27 cellular contexts compared by ENCODE assay signal in genomic region chr4:127730142-127730913, GRCh38. TPM values are rescaled to one million over a fixed set of nuclear protein-coding genes. Genes with fewer than 3 reads are reported as not detected.
A peak's percentile ranks its signal among the peaks of the same experiment; 100 is the strongest.
DNase-seq lines count a peak whose midpoint lies in the region; ATAC-seq, FAIRE-seq and TF ChIP-seq lines count a peak whose summit lies in the region.
"Had no signal": no experiment of that assay in that cellular context is flagged by ENCODE, and none has a peak within 500 bp of the region (broad histone marks: within the 10 kb centered on the region; RNA-seq: fewer than 3 reads in every experiment).

Gene SLC25A31 (plus strand): TSS chr4:127730400. CDS start chr4:127730546, 146 bp downstream.

- intact Hi-C loops in kidney (cut with DNase I) (loop anchor here (5.0 kb wide), 1 partner anchor 123 kb away; no protein-coding TSS in a partner anchor), spleen (cut with DNase I; ENCODE audit: low total_unique reads) (loop anchor here (5.0 kb wide), 1 partner anchor 123 kb away; no protein-coding TSS in a partner anchor)

- H3K27ac Mint-ChIP-seq in type B pancreatic cell: no peak within 1 kb of the TSS
- H3K27ac Mint-ChIP-seq in nephron progenitor cell: no peak within 1 kb of the TSS
- H3K27ac Mint-ChIP-seq: IgD-negative memory B cell had no signal

- H3K27me3 ChIP-seq in RWPE2 (ENCODE audit: insufficient read depth, poor library complexity, severe bottlenecking): no peaks in the 10 kb centered on the region
- H3K27me3 ChIP-seq in spleen (replicated peaks in 1 of 7): no peaks in the 10 kb centered on the region
- H3K27me3 ChIP-seq: SJSA1 had no signal

- H3K9me3 ChIP-seq in RWPE2 (ENCODE audit: severe bottlenecking) (no peaks in the 10 kb centered on the region), kidney (ENCODE audit: control insufficient read depth in 1 of 2, low read length in 2 of 2) (no peaks in the 10 kb centered on the region), spleen (no peaks in the 10 kb centered on the region)
- H3K9me3 ChIP-seq: SJSA1 had no signal

- 94 to 97% (median 95%) methylated on average over 64 of the region's 64 CpGs for WGBS in spleen, 5 donors

- H3K9ac ChIP-seq in kidney (ENCODE audit: low read length in 2 of 2): no peak within 1 kb of the TSS

- H3K4me3 Mint-ChIP-seq in type B pancreatic cell: no peak within 1 kb of the TSS
- H3K4me3 Mint-ChIP-seq in nephron progenitor cell: no peak within 1 kb of the TSS
- H3K4me3 Mint-ChIP-seq: IgD-negative memory B cell had no signal

- H3K9me3 Mint-ChIP-seq in type B pancreatic cell (no peaks in the 10 kb centered on the region), nephron progenitor cell (no peaks in the 10 kb centered on the region)
- H3K9me3 Mint-ChIP-seq: IgD-negative memory B cell had no signal

- DNase-seq in D341Med (ENCODE audit: low spot score) (peak; percentile 33), RWPE2 (ENCODE audit: low spot score) (peak; percentile 55), kidney (peak; percentile 53), spleen (peak; percentile 74), type B pancreatic cell (ENCODE audit: extremely low spot score, unreplicated experiment) (no peak), nephron progenitor cell (no peak)
- DNase-seq: Calu3; DMS153; DND-41; NCI-H1092; NCI-H1417 treated with DMSO at 0.1 percent for 48 hours; NCI-H1694 treated with DMSO at 0.1 percent for 48 hours; NCI-H2081; NCI-H2171 treated with DMSO at 0.1 percent for 48 hours; NCI-H524 treated with DMSO at 0.1 percent for 48 hours; NCI-H774; NK-92 treated with Interleukin-12 subunit alpha and Interleukin-12 subunit beta, amount 100 ng/mL, for 24 hours; PC-9; Right ventricle myocardium superior had no signal

- no peaks in the 10 kb centered on the region for H3K36me3 ChIP-seq in RWPE2 (ENCODE audit: low read depth)
- H3K36me3 ChIP-seq in kidney (ENCODE audit: control insufficient read depth in 1 of 2, insufficient read depth in 2 of 2, low read length in 2 of 2): no peaks in the 10 kb centered on the region
- H3K36me3 ChIP-seq in spleen: no peaks in the 10 kb centered on the region
- H3K36me3 ChIP-seq: SJSA1 had no signal

- FAIRE-seq in kidney (lab: Jason Lieb, UNC): no peak
- FAIRE-seq: GM12892 had no signal

- no peaks in the 10 kb centered on the region for H3K36me3 Mint-ChIP-seq in type B pancreatic cell
- no peaks in the 10 kb centered on the region for H3K36me3 Mint-ChIP-seq in nephron progenitor cell (ENCODE audit: low read depth)
- H3K36me3 Mint-ChIP-seq: IgD-negative memory B cell had no signal

- H3K4me1 Mint-ChIP-seq in type B pancreatic cell (ENCODE audit: unreplicated experiment) (no peaks in the 10 kb centered on the region), nephron progenitor cell (no peaks in the 10 kb centered on the region)

- no peak within 1 kb of the TSS for H3K27ac ChIP-seq in RWPE2 (ENCODE audit: poor library complexity, severe bottlenecking)
- no peak within 1 kb of the TSS for H3K27ac ChIP-seq in kidney (ENCODE audit: low read depth in 2 of 2, low read length in 2 of 2)
- no peak within 1 kb of the TSS for H3K27ac ChIP-seq in spleen
- H3K27ac ChIP-seq: PC-9, SJSA1 had no signal

- TF ChIP-seq POLR2A in spleen (IDR thresholded peaks at IDR 0.05): no peak

- no peaks in the 10 kb centered on the region for H3K4me1 ChIP-seq in RWPE2 (ENCODE audit: insufficient read depth, poor library complexity, severe bottlenecking)
- H3K4me1 ChIP-seq in kidney (ENCODE audit: control insufficient read depth in 1 of 2, insufficient read depth in 1 of 2, low read depth in 1 of 2, low read length in 2 of 2): no peaks in the 10 kb centered on the region
- no peaks in the 10 kb centered on the region for H3K4me1 ChIP-seq in spleen
- H3K4me1 ChIP-seq: SJSA1 had no signal

- H3K4me3 ChIP-seq in RWPE2 (ENCODE audit: severe bottlenecking) (no peak within 1 kb of the TSS), kidney (ENCODE audit: low read length in 2 of 2) (no peak within 1 kb of the TSS), spleen (no peak within 1 kb of the TSS)
- H3K4me3 ChIP-seq: PC-9, SJSA1 had no signal

- TF ChIP-seq CTCF in RWPE2 (IDR thresholded peaks at IDR 0.05; ENCODE audit: poor library complexity, severe bottlenecking): no peak
- TF ChIP-seq CTCF in kidney (IDR thresholded peaks at IDR 0.05; ENCODE audit: borderline replicate concordance, extremely low read depth, insufficient read depth): no peak
- no peak for TF ChIP-seq CTCF in spleen (IDR thresholded peaks at IDR 0.05 in 8 of 11, conservative IDR thresholded peaks at IDR 0.05 in 3 of 11)
- no peak for TF ChIP-seq CTCF in type B pancreatic cell (conservative IDR thresholded peaks at IDR 0.05)
- TF ChIP-seq CTCF in nephron progenitor cell (IDR thresholded peaks at IDR 0.05): no peak

- no peaks in the 10 kb centered on the region for H3K27me3 Mint-ChIP-seq in type B pancreatic cell
- H3K27me3 Mint-ChIP-seq in nephron progenitor cell (ENCODE audit: low read depth, poor library complexity): no peaks in the 10 kb centered on the region

- no peak for ATAC-seq in RWPE2 (ENCODE audit: low read depth)
- no peak for ATAC-seq in HG02852 (IDR thresholded peaks at IDR 0.05; ENCODE audit: unreplicated experiment)

RNA-seq across cellular contexts. Expression of gene SLC25A31, which starts in this region (rescaled TPM):
- total RNA-seq in kidney (not detected), spleen (not detected), type B pancreatic cell (ENCODE audit: low replicate concordance) (not detected in 2 replicates)
- polyA plus RNA-seq in kidney (ENCODE audit: insufficient read depth, low read depth, low replicate concordance) (not detected), spleen (under 1 TPM in 1 of 3 donors, not detected in 2; 0.07 TPM)
- total RNA-seq: A172, Calu3, H4, PC-9, Right ventricle myocardium superior, RPMI7951, SJSA1 had no signal
- polyA plus RNA-seq: BJ, IgD-negative memory B cell had no signal

Comparison
In these comparisons a context has a peak if more than half of its experiments do, and no peak if none do; other contexts are left out.
1. Peak in DNase-seq in kidney; RNA of the gene not detected or under 1 TPM.
2. Peak in DNase-seq in spleen; RNA of the gene not detected or under 1 TPM.
3. DNase-seq: peak in D341Med (single experiment) and RWPE2 (single experiment); none in type B pancreatic cell (single experiment) and nephron progenitor cell (single experiment).